Comparison of ENCODE assay signal across 8 cellular contexts in genomic region chr13:73623281-73623680, GRCh38.
"Had no signal": no experiment of that assay in that cellular context is flagged by ENCODE, and none has a peak within 500 bp of the region (broad histone marks: within the 10 kb centered on the region; RNA-seq: fewer than 3 reads in every experiment).

No MANE protein-coding gene starts in this region.

- H3K4me1 ChIP-seq: HAP-1 had no signal

- ATAC-seq: GM23338, HCT116, HepG2 had no signal

- FAIRE-seq: HepG2 had no signal

- H3K4me3 ChIP-seq: GM23338, HAP-1 had no signal

- H3K36me3 ChIP-seq: HAP-1 had no signal

- H2AFZ ChIP-seq: GM23338 had no signal

- H3K9me3 ChIP-seq: HAP-1 had no signal

- DNase-seq: H7, HFFc6, KBM-7 had no signal

- H3K27ac ChIP-seq: HL-60 had no signal

- H3K4me2 ChIP-seq: GM23338 had no signal
